ENCODE assay signal across 9 cellular contexts in genomic region chr14:89493877-89494634, GRCh38.
A peak's percentile ranks its signal among the peaks of the same experiment; 100 is the strongest.
DNase-seq lines count a peak whose midpoint lies in the region; ATAC-seq and TF ChIP-seq lines count a peak whose summit lies in the region.
"Had no signal": no experiment of that assay in that cellular context is flagged by ENCODE, and none has a peak within 500 bp of the region (broad histone marks: within the 10 kb centered on the region; RNA-seq: fewer than 3 reads in every experiment).

No MANE protein-coding gene starts in this region.

- no peaks in the 10 kb centered on the region for H3K36me3 Mint-ChIP-seq in endothelial cell (ENCODE audit: low read depth, unreplicated experiment)

- ATAC-seq in GM19452 (IDR thresholded peaks at IDR 0.05; ENCODE audit: unreplicated experiment) (peak; percentile 95), HG03175 (IDR thresholded peaks at IDR 0.05; ENCODE audit: unreplicated experiment) (peak; percentile 98), omental fat pad (ENCODE audit: low FRiP score) (no peak)

- peak; percentile 69 for DNase-seq in Caki2 (ENCODE audit: low read depth)
- DNase-seq in endothelial cell (ENCODE audit: low spot score) = no peak
- DNase-seq in NCI-H1436 treated with DMSO at 0.1 percent for 48 hours (lab: John Stamatoyannopoulos, UW) = no peak
- no peak for DNase-seq in amniotic stem cell (lab: John Stamatoyannopoulos, UW)
- DNase-seq in omental fat pad (ENCODE audit: low spot score) = no peak
- DNase-seq in activated T-cell treated with anti-CD3 and anti-CD28 coated beads, Interleukin-2, amount 50 U/mL, for 1 hour = no peak
- DNase-seq: DND-41 had no signal

- H3K4me1 Mint-ChIP-seq in endothelial cell (ENCODE audit: unreplicated experiment) = peaks cover 7% of the 10 kb centered on the region

- in situ Hi-C loops in Caki2 (cut with HindIII; ENCODE audit: low pct_unique_long_range_greater_than_20kb, low sequenced_read_pairs) = no loop called here

- TF ChIP-seq CTCF in endothelial cell (IDR thresholded peaks at IDR 0.05; ENCODE audit: unreplicated experiment) (no peak), omental fat pad (IDR thresholded peaks at IDR 0.05) (no peak)

- no peaks in the 10 kb centered on the region for H3K27me3 Mint-ChIP-seq in endothelial cell (ENCODE audit: unreplicated experiment)

- peak overlapping the region; percentile 65 for H3K27ac Mint-ChIP-seq in endothelial cell (ENCODE audit: unreplicated experiment)

- no peak overlapping the region for H3K4me3 Mint-ChIP-seq in endothelial cell (ENCODE audit: unreplicated experiment)

- H3K9me3 Mint-ChIP-seq in endothelial cell (ENCODE audit: unreplicated experiment) = no peaks in the 10 kb centered on the region
